ENCODE assay signal across 12 cellular contexts in the genomic region with DNA sequence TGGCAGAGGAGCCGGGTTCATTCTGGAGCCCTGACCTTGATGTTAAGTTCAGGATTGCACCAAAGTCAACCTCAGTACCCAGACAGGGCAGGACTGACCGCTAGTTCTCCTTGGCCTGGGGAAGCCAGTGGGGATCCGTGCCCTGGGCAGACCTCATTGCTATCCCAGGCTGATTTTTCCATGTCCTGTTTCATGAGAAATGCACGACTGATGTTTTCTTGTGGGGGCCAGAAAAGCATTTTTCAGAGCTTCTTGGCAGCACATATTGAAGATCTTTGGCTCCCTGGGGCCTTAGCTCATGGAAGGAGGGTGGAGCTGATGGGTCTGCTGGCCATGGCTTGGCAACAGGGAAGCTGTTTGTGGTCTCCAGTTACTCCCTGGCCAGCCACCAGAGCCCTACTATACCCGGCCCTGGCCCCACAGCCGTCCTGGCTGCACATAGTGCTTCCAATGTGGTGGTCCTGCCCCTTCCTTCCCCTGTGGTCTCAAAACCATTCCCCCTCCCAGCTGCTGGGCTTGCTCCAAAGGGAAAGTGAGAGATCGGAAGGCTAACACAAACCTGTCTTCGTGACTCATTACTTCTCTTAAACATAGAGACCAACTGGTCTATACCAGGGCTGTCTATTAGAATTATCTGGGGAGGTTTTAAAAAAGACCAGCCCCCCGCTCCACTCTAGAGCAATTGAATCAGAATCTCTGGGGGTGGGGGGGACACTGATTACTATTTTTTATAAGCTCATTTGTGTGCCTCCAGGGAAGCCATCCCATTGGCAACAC. TPM values are rescaled to one million over a fixed set of nuclear protein-coding genes. Genes with fewer than 3 reads are reported as not detected.
DNase-seq lines count a peak whose midpoint lies in the region; ATAC-seq and TF ChIP-seq lines count a peak whose summit lies in the region.
"Had no signal": no experiment of that assay in that cellular context is flagged by ENCODE, and none has a peak within 500 bp of the region (broad histone marks: within the 10 kb centered on the region; RNA-seq: fewer than 3 reads in every experiment).

No MANE protein-coding gene starts in this region.

- H3K9ac ChIP-seq in smooth muscle cell (ENCODE audit: low read depth) = no peak overlapping the region

- peaks cover 15% of the 10 kb centered on the region for H3K4me1 ChIP-seq in smooth muscle cell (ENCODE audit: low read depth)

- TF ChIP-seq CTCF in GM13977 (IDR thresholded peaks at IDR 0.05; ENCODE audit: extremely low read depth, insufficient read depth, missing control alignments) (no peak), cardiac fibroblast (IDR thresholded peaks at IDR 0.05; ENCODE audit: low read depth, low read length) (no peak), smooth muscle cell (IDR thresholded peaks at IDR 0.05; ENCODE audit: borderline replicate concordance, insufficient read depth, poor library complexity, severe bottlenecking) (no peak)

- peak overlapping the region in 1 of 2 donors; percentile 30 for H3K4me3 ChIP-seq in cardiac fibroblast (replicated peaks in 1 of 2; ENCODE audit: low read depth in 2 of 2, low read length in 2 of 2)
- H3K4me3 ChIP-seq in smooth muscle cell = no peak overlapping the region
- H3K4me3 ChIP-seq: cardiac muscle cell had no signal

- no peak overlapping the region for H2AFZ ChIP-seq in smooth muscle cell (ENCODE audit: low read depth)

- DNase-seq in GM13977 (ENCODE audit: low spot score) (peak; percentile 12), cardiac fibroblast (ENCODE audit: low read depth in 2 of 2) (peak; percentile 84 to 96), smooth muscle cell (lab: John Stamatoyannopoulos, UW; ENCODE audit: unreplicated experiment) (no peak), kidney tubule cell (ENCODE audit: low spot score) (no peak)
- DNase-seq in activated effector memory CD4-positive, alpha-beta T cell treated with anti-CD3 and anti-CD28 coated beads, Interleukin-2, amount 50 U/mL, for 16 hours = no peak
- DNase-seq: COR-L47, NCI-H510A treated with DMSO at 0.1 percent for 48 hours, T-helper 17 cell had no signal

- peak overlapping the region; percentile 71 for H3K27ac ChIP-seq in layer of hippocampus (ENCODE audit: low read depth, low read length)
- H3K27ac ChIP-seq in smooth muscle cell (ENCODE audit: low read depth) = peak overlapping the region; percentile 84
- H3K27ac ChIP-seq: cardiac muscle cell had no signal

- no peaks in the 10 kb centered on the region for H3K27me3 ChIP-seq in layer of hippocampus (ENCODE audit: control insufficient read depth, insufficient read depth, low read length)
- H3K27me3 ChIP-seq in smooth muscle cell (ENCODE audit: low read depth) = peaks cover 3% of the 10 kb centered on the region
- H3K27me3 ChIP-seq: cardiac muscle cell had no signal

- no peaks in the 10 kb centered on the region for H4K20me1 ChIP-seq in smooth muscle cell (ENCODE audit: low read depth)

- H3K79me2 ChIP-seq in smooth muscle cell (ENCODE audit: low read depth) = no peaks in the 10 kb centered on the region

- WGBS in smooth muscle cell (ENCODE audit: low lambda C conversion rate) = 78% methylated on average over 9 of the region's 9 CpGs

- H3K9me3 ChIP-seq in smooth muscle cell (replicated peaks; ENCODE audit: low read depth) = no peaks in the 10 kb centered on the region

- H3K36me3 ChIP-seq in smooth muscle cell (ENCODE audit: low read depth) = no peaks in the 10 kb centered on the region
- H3K36me3 ChIP-seq: cardiac muscle cell had no signal

- peak overlapping the region; percentile 82 for H3K4me2 ChIP-seq in smooth muscle cell

- ATAC-seq in HG03439 (IDR thresholded peaks at IDR 0.05; ENCODE audit: unreplicated experiment) (no peak), HG02763 (IDR thresholded peaks at IDR 0.05; ENCODE audit: unreplicated experiment) (no peak)
- ATAC-seq: T-helper 17 cell had no signal

- peaks cover 12% of the 10 kb centered on the region for H3F3A ChIP-seq in smooth muscle cell (ENCODE audit: low read depth)

- in situ Hi-C loops in GM13977 (cut with MboI; ENCODE audit: low pct_unique_long_range_greater_than_20kb, low sequenced_read_pairs, unreplicated experiment) = no loop called here

RNA-seq across cellular contexts. Expression of gene IL17D, which starts 11.3 kb away (rescaled TPM):
- 2.4 and 4.1 TPM in 2 replicates for total RNA-seq in smooth muscle cell
- polyA plus RNA-seq in smooth muscle cell = 6.5 and 7.0 TPM in 2 replicates

RNA-seq across cellular contexts. Expression of gene EEF1AKMT1, which starts 59.0 kb away (rescaled TPM):
- 7.4 and 17.3 TPM in 2 replicates for total RNA-seq in smooth muscle cell
- 14.6 and 15.0 TPM in 2 replicates for polyA plus RNA-seq in smooth muscle cell

Comparison
In these comparisons a context has a peak if more than half of its experiments do, and no peak if none do; other contexts are left out.
1. DNase-seq: peak in GM13977 (single experiment) and cardiac fibroblast (2 of 2); none in smooth muscle cell (single experiment), activated effector memory CD4-positive, alpha-beta T cell treated with anti-CD3 and anti-CD28 coated beads, Interleukin-2, amount 50 U/mL, for 16 hours (single experiment) and kidney tubule cell (single experiment).